8 cellular contexts compared by ENCODE assay signal in genomic region chr10:110209926-110210662, GRCh38. TPM values are rescaled to one million over a fixed set of nuclear protein-coding genes. Genes with fewer than 3 reads are reported as not detected.
A peak's percentile ranks its signal among the peaks of the same experiment; 100 is the strongest.
DNase-seq lines count a peak whose midpoint lies in the region; ATAC-seq and TF ChIP-seq lines count a peak whose summit lies in the region.

No MANE protein-coding gene starts in this region.

- intact Hi-C loops in dendritic cell treated with granulocyte-macrophage colony-stimulating factor and Interleukin-4, amounts not matched to agents 40 ng/mL and 50 ng/mL, for 4 days (cut with micrococcal nuclease): loop anchor here (5.0 kb wide), 2 partner anchors 53 to 68 kb away; no protein-coding TSS in a partner anchor
- intact Hi-C loops in right lobe of liver (cut with DNase I): loop anchor here in 1 of 2 donors (10.0 kb wide), 1 partner anchor 65 kb away; no protein-coding TSS in a partner anchor

- no peaks in the 10 kb centered on the region for H3K36me3 ChIP-seq in right lobe of liver

- TF ChIP-seq POLR2A in right lobe of liver (IDR thresholded peaks at IDR 0.05): no peak

- H3K4me1 ChIP-seq in right lobe of liver: peaks cover 0 to 20% (median 0%) of the 10 kb centered on the region in 4 donors

- H3K27me3 Mint-ChIP-seq in dendritic cell treated with granulocyte-macrophage colony-stimulating factor and Interleukin-4, amounts not matched to agents 40 ng/mL and 50 ng/mL, for 4 days: peaks cover 16% of the 10 kb centered on the region

- H3K27ac Mint-ChIP-seq in dendritic cell treated with granulocyte-macrophage colony-stimulating factor and Interleukin-4, amounts not matched to agents 40 ng/mL and 50 ng/mL, for 4 days: peak overlapping the region; percentile 92

- peak overlapping the region; percentile 61 to 75 (median 67) for H3K4me3 ChIP-seq in right lobe of liver

- H3K9me3 Mint-ChIP-seq in dendritic cell treated with granulocyte-macrophage colony-stimulating factor and Interleukin-4, amounts not matched to agents 40 ng/mL and 50 ng/mL, for 4 days: no peaks in the 10 kb centered on the region

- ATAC-seq in right lobe of liver: peak; percentile 29 to 43 (median 39)
- ATAC-seq in HG02623 (IDR thresholded peaks at IDR 0.05; ENCODE audit: unreplicated experiment): no peak

- no peaks in the 10 kb centered on the region for H3K27me3 ChIP-seq in right lobe of liver

- CTCF ChIA-PET in HEK293T (lab: Yijun Ruan, JAX): interaction anchor here (0.6 to 2.7 kb wide), 7 partner anchors 11 to 400 kb away, joined by 3 to 9 read pairs (median 3); no protein-coding TSS in a partner anchor

- H3K4me1 Mint-ChIP-seq in dendritic cell treated with granulocyte-macrophage colony-stimulating factor and Interleukin-4, amounts not matched to agents 40 ng/mL and 50 ng/mL, for 4 days (ENCODE audit: low read depth): peaks cover 61% of the 10 kb centered on the region

- peaks cover 34% of the 10 kb centered on the region for H3K36me3 Mint-ChIP-seq in dendritic cell treated with granulocyte-macrophage colony-stimulating factor and Interleukin-4, amounts not matched to agents 40 ng/mL and 50 ng/mL, for 4 days (ENCODE audit: low read depth)

- WGBS in right lobe of liver (ENCODE audit: insufficient coverage, low coverage, low lambda C conversion rate, missing lambda C conversion rate): no CpG with 5 or more reads among the region's 62 CpGs

- no peaks in the 10 kb centered on the region for H3K9me3 ChIP-seq in right lobe of liver

- peak overlapping the region; percentile 93 for H3K27ac ChIP-seq in VCaP
- H3K27ac ChIP-seq in right lobe of liver: peak overlapping the region; percentile 73 to 89 (median 80)

- DNase-seq in AG08395 (ENCODE audit: low spot score) (peak; percentile 17), HEK293T (ENCODE audit: extremely low spot score) (peak; percentile 43), right lobe of liver (peak; percentile 53 to 82 (median 75)), DMS79 (lab: John Stamatoyannopoulos, UW) (no peak)
- peak; percentile 57 for DNase-seq in stimulated activated CD8-positive, alpha-beta memory T cell treated with anti-CD3 and anti-CD28 coated beads, Interleukin-4, amount 100 ng/mL, for 48 hours

- no peak for TF ChIP-seq CTCF in VCaP (conservative IDR thresholded peaks at IDR 0.05)
- TF ChIP-seq CTCF in right lobe of liver (IDR thresholded peaks at IDR 0.05): no peak

- peak overlapping the region; percentile 95 for H3K4me3 Mint-ChIP-seq in dendritic cell treated with granulocyte-macrophage colony-stimulating factor and Interleukin-4, amounts not matched to agents 40 ng/mL and 50 ng/mL, for 4 days

- POLR2A ChIA-PET in HEK293T (lab: Yijun Ruan, JAX): interaction anchor here (0.6 to 5.8 kb wide), 10 partner anchors 11 to 95 kb away, joined by 3 to 83 read pairs (median 5); partner anchors contain the start of gene SMNDC1

TF ChIP-seq in HEK293T, 16 proteins besides CTCF, POLR2A, EP300 and RAD21:
- no peak for TF ChIP-seq ELF4 (IDR thresholded peaks at IDR 0.05)
- TF ChIP-seq SP1 (IDR thresholded peaks at IDR 0.05): no peak
- no peak for TF ChIP-seq SUZ12 (IDR thresholded peaks at IDR 0.05)
- no peak for TF ChIP-seq ZNF384 (IDR thresholded peaks at IDR 0.05)
- no peak for TF ChIP-seq BHLHE40 (IDR thresholded peaks at IDR 0.05; ENCODE audit: borderline replicate concordance)

RNA-seq across cellular contexts. Expression of gene MXI1, which starts 2.7 kb away (rescaled TPM):
- 10 to 100 TPM; 17.1 to 32.6 (median 26.5) TPM for total RNA-seq in right lobe of liver
